17 cellular contexts compared by ENCODE assay signal in genomic region chr4:52144303-52144849, GRCh38.
DNase-seq lines count a peak whose midpoint lies in the region; ATAC-seq and TF ChIP-seq lines count a peak whose summit lies in the region.
"Had no signal": no experiment of that assay in that cellular context is flagged by ENCODE, and none has a peak within 500 bp of the region (broad histone marks: within the 10 kb centered on the region; RNA-seq: fewer than 3 reads in every experiment).

No MANE protein-coding gene starts in this region.

- no peaks in the 10 kb centered on the region for H3K27me3 Mint-ChIP-seq in glutamatergic neuron (ENCODE audit: unreplicated experiment)
- H3K27me3 Mint-ChIP-seq: CD4-positive, alpha-beta memory T cell had no signal

- H3K4me3 ChIP-seq in body of pancreas: no peak overlapping the region
- H3K4me3 ChIP-seq in right lobe of liver: no peak overlapping the region
- no peak overlapping the region for H3K4me3 ChIP-seq in suprapubic skin
- H3K4me3 ChIP-seq in uterus: no peak overlapping the region
- H3K4me3 ChIP-seq: A549, GM12878 had no signal

- intact Hi-C loops in body of pancreas (cut with DNase I): no loop called here
- intact Hi-C loops in right lobe of liver (cut with DNase I): no loop called here
- intact Hi-C loops in uterus (cut with DNase I; ENCODE audit: low total_unique reads): no loop called here

- no peaks in the 10 kb centered on the region for H3K4me1 ChIP-seq in body of pancreas
- H3K4me1 ChIP-seq in right lobe of liver: no peaks in the 10 kb centered on the region
- H3K4me1 ChIP-seq in suprapubic skin: no peaks in the 10 kb centered on the region
- H3K4me1 ChIP-seq in uterus: no peaks in the 10 kb centered on the region
- H3K4me1 ChIP-seq: A549, BE2C had no signal

- 38 to 43% methylated on average over 8 of the region's 8 CpGs for WGBS in body of pancreas, 2 donors
- 55% methylated on average over 8 of the region's 8 CpGs for WGBS in right lobe of liver (ENCODE audit: insufficient coverage, low coverage, low lambda C conversion rate, missing lambda C conversion rate)
- 63% methylated on average over 8 of the region's 8 CpGs for WGBS in suprapubic skin

- peak; percentile 47 for ATAC-seq in body of pancreas
- ATAC-seq in right lobe of liver: peak in 3 of 4 donors; percentile 40 to 64 (median 61)
- ATAC-seq: A549, GM12878 had no signal

- H3K27me3 ChIP-seq in body of pancreas: no peaks in the 10 kb centered on the region
- H3K27me3 ChIP-seq in right lobe of liver: no peaks in the 10 kb centered on the region
- no peaks in the 10 kb centered on the region for H3K27me3 ChIP-seq in suprapubic skin
- no peaks in the 10 kb centered on the region for H3K27me3 ChIP-seq in uterus
- H3K27me3 ChIP-seq: BE2C had no signal

- TF ChIP-seq EP300 in suprapubic skin (IDR thresholded peaks at IDR 0.05): no peak

- no peak for TF ChIP-seq CTCF in body of pancreas (IDR thresholded peaks at IDR 0.05)
- no peak for TF ChIP-seq CTCF in right lobe of liver (IDR thresholded peaks at IDR 0.05)
- TF ChIP-seq CTCF in suprapubic skin (IDR thresholded peaks at IDR 0.05): no peak
- TF ChIP-seq CTCF in glutamatergic neuron (IDR thresholded peaks at IDR 0.05; ENCODE audit: partially characterized antibody, unreplicated experiment): no peak
- TF ChIP-seq CTCF in uterus (IDR thresholded peaks at IDR 0.05): no peak

- TF ChIP-seq POLR2A in body of pancreas (IDR thresholded peaks at IDR 0.05) (no peak), right lobe of liver (IDR thresholded peaks at IDR 0.05) (no peak), suprapubic skin (IDR thresholded peaks at IDR 0.05) (no peak), uterus (IDR thresholded peaks at IDR 0.05) (no peak)

- H3K27ac ChIP-seq in body of pancreas (no peak overlapping the region), right lobe of liver (no peak overlapping the region), suprapubic skin (peak overlapping the region; percentile 26), uterus (no peak overlapping the region)
- H3K27ac ChIP-seq: A549, C4-2B, HL-60 had no signal

- H3K4me3 Mint-ChIP-seq in glutamatergic neuron (ENCODE audit: unreplicated experiment): no peak overlapping the region
- H3K4me3 Mint-ChIP-seq: CD4-positive, alpha-beta memory T cell; HFFc6 had no signal

- H3K36me3 ChIP-seq in body of pancreas (replicated peaks in 1 of 2; ENCODE audit: insufficient read depth in 1 of 2, low read depth in 2 of 2) (no peaks in the 10 kb centered on the region), right lobe of liver (no peaks in the 10 kb centered on the region), suprapubic skin (no peaks in the 10 kb centered on the region), uterus (no peaks in the 10 kb centered on the region)
- H3K36me3 ChIP-seq: BE2C had no signal

- no peak overlapping the region for H3K27ac Mint-ChIP-seq in glutamatergic neuron (ENCODE audit: unreplicated experiment)
- H3K27ac Mint-ChIP-seq: CD4-positive, alpha-beta memory T cell; HFFc6 had no signal

- H3K4me1 Mint-ChIP-seq in glutamatergic neuron (ENCODE audit: low read depth, unreplicated experiment): no peaks in the 10 kb centered on the region
- H3K4me1 Mint-ChIP-seq: CD4-positive, alpha-beta memory T cell had no signal

- H3K9me3 Mint-ChIP-seq in glutamatergic neuron (ENCODE audit: unreplicated experiment): no peaks in the 10 kb centered on the region
- H3K9me3 Mint-ChIP-seq: HFFc6 had no signal

- DNase-seq in MV-4-11 (lab: John Stamatoyannopoulos, UW) (peak; percentile 69), body of pancreas (peak in 1 of 4 donors; percentile 5), right lobe of liver (no peak), suprapubic skin (ENCODE audit: low spot score in 2 of 2) (no peak), superior temporal gyrus (ENCODE audit: extremely low spot score) (no peak), glutamatergic neuron (no peak), uterus (no peak)
- DNase-seq: BE2C; CD4-positive, alpha-beta memory T cell; DMS79; GOT3; HCEC 1CT; HFFc6 had no signal

- H3K9me3 ChIP-seq in body of pancreas: no peaks in the 10 kb centered on the region
- H3K9me3 ChIP-seq in right lobe of liver: no peaks in the 10 kb centered on the region
- peaks cover 4% of the 10 kb centered on the region for H3K9me3 ChIP-seq in suprapubic skin
- no peaks in the 10 kb centered on the region for H3K9me3 ChIP-seq in uterus
- H3K9me3 ChIP-seq: A549, BE2C had no signal

- no peaks in the 10 kb centered on the region for H3K36me3 Mint-ChIP-seq in glutamatergic neuron (ENCODE audit: unreplicated experiment)
- H3K36me3 Mint-ChIP-seq: CD4-positive, alpha-beta memory T cell had no signal
